Comparison of ENCODE assay signal across 8 cellular contexts in genomic region chr13:40666905-40667621, GRCh38. TPM values are rescaled to one million over a fixed set of nuclear protein-coding genes. Genes with fewer than 3 reads are reported as not detected.
DNase-seq lines count a peak whose midpoint lies in the region; ATAC-seq and TF ChIP-seq lines count a peak whose summit lies in the region.

No MANE protein-coding gene starts in this region.

- peaks cover 40% of the 10 kb centered on the region for H4K20me1 ChIP-seq in BLaER1

- DNase-seq in LNCaP clone FGC (ENCODE audit: low read depth) = no peak
- peak; percentile 49 for DNase-seq in activated CD8-positive, alpha-beta memory T cell treated with anti-CD3 and anti-CD28 coated beads, Interleukin-2, amount 50 U/mL, for 4 hours
- no peak for DNase-seq in fibroblast of mammary gland (ENCODE audit: low read depth)
- peak; percentile 75 for DNase-seq in natural killer cell treated with Interleukin-12 subunit alpha and Interleukin-12 subunit beta and Interleukin-15 and Interleukin-18, amount 100 ng/mL, for 72 hours (ENCODE audit: low spot score)
- no peak for DNase-seq in cerebellar nuclear complex (lab: John Stamatoyannopoulos, UW)
- no peak for DNase-seq in NCI-H226

- no peaks in the 10 kb centered on the region for H3K36me3 Mint-ChIP-seq in natural killer cell treated with Interleukin-12 subunit alpha and Interleukin-12 subunit beta and Interleukin-15 and Interleukin-18, amount 100 ng/mL, for 72 hours

- no peaks in the 10 kb centered on the region for H3K27me3 ChIP-seq in BLaER1

- H3K4me3 Mint-ChIP-seq in natural killer cell treated with Interleukin-12 subunit alpha and Interleukin-12 subunit beta and Interleukin-15 and Interleukin-18, amount 100 ng/mL, for 72 hours = peak overlapping the region; percentile 83

- H3K36me3 ChIP-seq in BLaER1 = no peaks in the 10 kb centered on the region

- H3K27ac ChIP-seq in BLaER1 = peak overlapping the region; percentile 62

- H3K4me1 Mint-ChIP-seq in natural killer cell treated with Interleukin-12 subunit alpha and Interleukin-12 subunit beta and Interleukin-15 and Interleukin-18, amount 100 ng/mL, for 72 hours (ENCODE audit: low read depth in 2 of 2) = peaks cover 28 to 32% of the 10 kb centered on the region in 2 donors

- peaks cover 0 to 1% of the 10 kb centered on the region in 2 donors for H3K27me3 Mint-ChIP-seq in natural killer cell treated with Interleukin-12 subunit alpha and Interleukin-12 subunit beta and Interleukin-15 and Interleukin-18, amount 100 ng/mL, for 72 hours

- no peak for TF ChIP-seq CTCF in LNCaP clone FGC (IDR thresholded peaks at IDR 0.05; ENCODE audit: control insufficient read depth, extremely low read depth, insufficient read depth)
- TF ChIP-seq CTCF in fibroblast of mammary gland (conservative IDR thresholded peaks at IDR 0.05; ENCODE audit: control insufficient read depth, insufficient read depth, low read depth, low read length) = no peak

- peak overlapping the region; percentile 90 for H3K4me2 ChIP-seq in BLaER1

- peak overlapping the region; percentile 57 to 74 for H3K27ac Mint-ChIP-seq in natural killer cell treated with Interleukin-12 subunit alpha and Interleukin-12 subunit beta and Interleukin-15 and Interleukin-18, amount 100 ng/mL, for 72 hours

- peak overlapping the region; percentile 94 for H3K9ac ChIP-seq in BLaER1

- peak overlapping the region; percentile 98 for H3K4me3 ChIP-seq in BLaER1
- H3K4me3 ChIP-seq in LNCaP clone FGC (ENCODE audit: low read depth, low read length) = peak overlapping the region; percentile 58
- H3K4me3 ChIP-seq in fibroblast of mammary gland (ENCODE audit: control insufficient read depth, low read depth, low read length) = peak overlapping the region; percentile 57

- peaks cover 41% of the 10 kb centered on the region for H3K4me1 ChIP-seq in BLaER1

- H3K9me3 ChIP-seq in BLaER1 = no peaks in the 10 kb centered on the region

- no peaks in the 10 kb centered on the region for H3K9me3 Mint-ChIP-seq in natural killer cell treated with Interleukin-12 subunit alpha and Interleukin-12 subunit beta and Interleukin-15 and Interleukin-18, amount 100 ng/mL, for 72 hours

- ATAC-seq in GM19035 (IDR thresholded peaks at IDR 0.05; ENCODE audit: unreplicated experiment) = peak; percentile 11
- ATAC-seq in natural killer cell treated with Interleukin-12 subunit alpha and Interleukin-12 subunit beta and Interleukin-15 and Interleukin-18, amount 100 ng/mL, for 72 hours = peak; percentile 28 to 51

RNA-seq across cellular contexts. Expression of gene FOXO1, which starts 0.6 kb away (rescaled TPM):
- 1 to 10 TPM; 6.1 to 9.5 TPM for total RNA-seq in natural killer cell treated with Interleukin-12 subunit alpha and Interleukin-12 subunit beta and Interleukin-15 and Interleukin-18, amount 100 ng/mL, for 72 hours

Comparison
In these comparisons a context has a peak if more than half of its experiments do, and no peak if none do; other contexts are left out.
1. DNase-seq: peak in activated CD8-positive, alpha-beta memory T cell treated with anti-CD3 and anti-CD28 coated beads, Interleukin-2, amount 50 U/mL, for 4 hours (single experiment) and natural killer cell treated with Interleukin-12 subunit alpha and Interleukin-12 subunit beta and Interleukin-15 and Interleukin-18, amount 100 ng/mL, for 72 hours (single experiment); none in LNCaP clone FGC (single experiment), fibroblast of mammary gland (single experiment), cerebellar nuclear complex (0 of 2) and NCI-H226 (single experiment).
2. Peak in every context shown above with its lines, with median percentiles within 50 percentile points of each other: H3K4me3 ChIP-seq.